11 cellular contexts compared by ENCODE assay signal in genomic region chr2:109284816-109285215, GRCh38.
DNase-seq lines count a peak whose midpoint lies in the region; ATAC-seq and TF ChIP-seq lines count a peak whose summit lies in the region.
"Had no signal": no experiment of that assay in that cellular context is flagged by ENCODE, and none has a peak within 500 bp of the region (broad histone marks: within the 10 kb centered on the region; RNA-seq: fewer than 3 reads in every experiment).

No MANE protein-coding gene starts in this region.

- no peak overlapping the region for H3K27ac ChIP-seq in right cardiac atrium (ENCODE audit: low read length)
- no peak overlapping the region for H3K27ac ChIP-seq in upper lobe of left lung

- no peak for TF ChIP-seq EP300 in upper lobe of left lung (IDR thresholded peaks at IDR 0.05)

- H3K27me3 Mint-ChIP-seq in glutamatergic neuron (ENCODE audit: unreplicated experiment) = peaks cover 2% of the 10 kb centered on the region

- no peaks in the 10 kb centered on the region for H3K36me3 ChIP-seq in upper lobe of left lung

- H3K27ac Mint-ChIP-seq in glutamatergic neuron (ENCODE audit: unreplicated experiment) = no peak overlapping the region
- H3K27ac Mint-ChIP-seq: activated T-helper 1 cell treated with anti-CD3 and anti-CD28 coated beads, Interleukin-12 subunit alpha, Interleukin-12 subunit beta, Interleukin-2, Interleukin-4 antibody, amounts not matched to agents 30 ng/mL and 10 ng/mL and 1 ng/mL, durations not matched to agents 14 hours and 24 hours and 36 hours had no signal

- H3K27me3 ChIP-seq in right cardiac atrium (ENCODE audit: control insufficient read depth, insufficient read depth) (no peaks in the 10 kb centered on the region), upper lobe of left lung (no peaks in the 10 kb centered on the region)

- TF ChIP-seq CTCF in upper lobe of left lung (IDR thresholded peaks at IDR 0.05) (no peak), glutamatergic neuron (IDR thresholded peaks at IDR 0.05; ENCODE audit: partially characterized antibody, unreplicated experiment) (no peak), omental fat pad (IDR thresholded peaks at IDR 0.05) (no peak)

- H3K36me3 Mint-ChIP-seq in glutamatergic neuron (ENCODE audit: unreplicated experiment) = no peaks in the 10 kb centered on the region

- DNase-seq in NCI-H748 (lab: John Stamatoyannopoulos, UW; ENCODE audit: unreplicated experiment) (peak; percentile 14), NCI-H748 treated with DMSO at 0.1 percent for 48 hours (lab: John Stamatoyannopoulos, UW) (no peak), amniotic epithelial cell (ENCODE audit: low read depth) (peak; percentile 24), right cardiac atrium (peak; percentile 66 to 88 (median 87)), upper lobe of left lung (no peak), glutamatergic neuron (no peak), omental fat pad (ENCODE audit: low spot score) (no peak)
- DNase-seq: stimulated activated CD4-positive, alpha-beta T cell treated with anti-CD3 and anti-CD28 coated beads, Interleukin-12 subunit alpha, Interleukin-12 subunit beta, amount 100 ng/mL, for 4 hours; stimulated activated naive CD4-positive, alpha-beta T cell treated with Interleukin-2 at 50 U/mL for 16 hours had no signal

- H3K9me3 ChIP-seq in right cardiac atrium (ENCODE audit: control insufficient read depth, low read length) (no peaks in the 10 kb centered on the region), upper lobe of left lung (no peaks in the 10 kb centered on the region)

- ATAC-seq in right cardiac atrium (peak; percentile 73 to 86), upper lobe of left lung (ENCODE audit: low FRiP score in 2 of 2) (peak; percentile 47 to 70), omental fat pad (ENCODE audit: low FRiP score) (no peak), HG03565 (IDR thresholded peaks at IDR 0.05; ENCODE audit: unreplicated experiment) (no peak)

- 11% methylated on average over 7 of the region's 7 CpGs for WGBS in right cardiac atrium
- 35 to 65% methylated on average over 2 to 7 of the region's 7 CpGs for WGBS in upper lobe of left lung, 2 donors

- H3K4me3 ChIP-seq in right cardiac atrium (ENCODE audit: low read length) (no peak overlapping the region), upper lobe of left lung (no peak overlapping the region)

- peaks cover 15% of the 10 kb centered on the region for H3K4me1 ChIP-seq in right cardiac atrium (ENCODE audit: control insufficient read depth, insufficient read depth, low read length)
- peaks cover 21 to 35% (median 27%) of the 10 kb centered on the region in 4 donors for H3K4me1 ChIP-seq in upper lobe of left lung

- H3K4me1 Mint-ChIP-seq in glutamatergic neuron (ENCODE audit: low read depth, unreplicated experiment) = peaks cover 12% of the 10 kb centered on the region

- no peak for TF ChIP-seq POLR2A in upper lobe of left lung (IDR thresholded peaks at IDR 0.05)

- H3K4me3 Mint-ChIP-seq in glutamatergic neuron (ENCODE audit: unreplicated experiment) = no peak overlapping the region
- H3K4me3 Mint-ChIP-seq: activated T-helper 1 cell treated with anti-CD3 and anti-CD28 coated beads, Interleukin-12 subunit alpha, Interleukin-12 subunit beta, Interleukin-2, Interleukin-4 antibody, amounts not matched to agents 30 ng/mL and 10 ng/mL and 1 ng/mL, durations not matched to agents 14 hours and 24 hours and 36 hours had no signal

- H3K9me3 Mint-ChIP-seq in glutamatergic neuron (ENCODE audit: unreplicated experiment) = peaks cover 3% of the 10 kb centered on the region
- H3K9me3 Mint-ChIP-seq: activated T-helper 1 cell treated with anti-CD3 and anti-CD28 coated beads, Interleukin-12 subunit alpha, Interleukin-12 subunit beta, Interleukin-2, Interleukin-4 antibody, amounts not matched to agents 30 ng/mL and 10 ng/mL and 1 ng/mL, durations not matched to agents 14 hours and 24 hours and 36 hours had no signal

- intact Hi-C loops in right cardiac atrium (cut with DNase I) = no loop called here

Comparison
In these comparisons a context has a peak if more than half of its experiments do, and no peak if none do; other contexts are left out.
1. DNase-seq: peak in NCI-H748 (single experiment), amniotic epithelial cell (single experiment) and right cardiac atrium (3 of 3); none in NCI-H748 treated with DMSO at 0.1 percent for 48 hours (single experiment), upper lobe of left lung (0 of 2), glutamatergic neuron (single experiment) and omental fat pad (single experiment).
2. ATAC-seq: peak in right cardiac atrium (2 of 2) and upper lobe of left lung (2 of 2); none in omental fat pad (single experiment) and HG03565 (single experiment).